29 cellular contexts compared by ENCODE assay signal in genomic region chr14:32763673-32764072, GRCh38.
"Had no signal": no experiment of that assay in that cellular context is flagged by ENCODE, and none has a peak within 500 bp of the region (broad histone marks: within the 10 kb centered on the region; RNA-seq: fewer than 3 reads in every experiment).

No MANE protein-coding gene starts in this region.

- H3K4me3 Mint-ChIP-seq: activated CD4-positive, alpha-beta memory T cell treated with anti-CD3 and anti-CD28 coated beads, Interleukin-2, amount 10 ng/mL, durations not matched to agents 7 days and 5 days; activated CD4-positive, alpha-beta T cell treated with anti-CD3 and anti-CD28 coated beads for 36 hours; activated CD4-positive, alpha-beta T cell treated with anti-CD3 and anti-CD28 coated beads, Interleukin-2, amount 10 ng/mL, durations not matched to agents 24 days and 14 days; activated naive CD4-positive, alpha-beta T cell treated with anti-CD3 and anti-CD28 coated beads, Interleukin-2, amount 10 ng/mL, durations not matched to agents 7 days and 5 days; activated naive CD8-positive, alpha-beta T cell; activated T-cell treated with anti-CD3 and anti-CD28 coated beads, Interleukin-2, amount 50 U/mL, for 24 hours; activated T-cell treated with anti-CD3 and anti-CD28 coated beads, Interleukin-2, amount 50 U/mL, for 72 hours; dendritic cell treated with granulocyte-macrophage colony-stimulating factor and Interleukin-4, amounts not matched to agents 40 ng/mL and 50 ng/mL, for 4 days; endodermal cell had no signal

- ATAC-seq: activated CD4-positive, alpha-beta T cell treated with anti-CD3 and anti-CD28 coated beads for 36 hours; activated T-cell treated with anti-CD3 and anti-CD28 coated beads, Interleukin-2, amount 50 U/mL, for 72 hours; body of pancreas; esophagus mucosa had no signal

- H3K27me3 ChIP-seq: body of pancreas, breast epithelium, cardiac muscle cell, dorsolateral prefrontal cortex had no signal

- H3K9me3 ChIP-seq: body of pancreas, breast epithelium had no signal

- H3K36me3 ChIP-seq: breast epithelium, cardiac muscle cell had no signal

- H3K4me1 Mint-ChIP-seq: activated CD4-positive, alpha-beta memory T cell treated with anti-CD3 and anti-CD28 coated beads, Interleukin-2, amount 10 ng/mL, durations not matched to agents 7 days and 5 days; activated CD4-positive, alpha-beta T cell treated with anti-CD3 and anti-CD28 coated beads for 36 hours; activated CD4-positive, alpha-beta T cell treated with anti-CD3 and anti-CD28 coated beads, Interleukin-2, amount 10 ng/mL, durations not matched to agents 24 days and 14 days; activated naive CD4-positive, alpha-beta T cell treated with anti-CD3 and anti-CD28 coated beads, Interleukin-2, amount 10 ng/mL, durations not matched to agents 7 days and 5 days; endodermal cell had no signal

- H3K4me1 ChIP-seq: body of pancreas, breast epithelium had no signal

- H3K27ac ChIP-seq: body of pancreas, breast epithelium, cardiac muscle cell, coronary artery had no signal

- H3K4me3 ChIP-seq: body of pancreas, breast epithelium, cardiac muscle cell, coronary artery, dorsolateral prefrontal cortex had no signal

- H3K36me3 Mint-ChIP-seq: activated naive CD4-positive, alpha-beta T cell treated with anti-CD3 and anti-CD28 coated beads, Interleukin-2, amount 10 ng/mL, durations not matched to agents 7 days and 5 days; activated naive CD8-positive, alpha-beta T cell had no signal

- H3K27ac Mint-ChIP-seq: activated CD4-positive, alpha-beta memory T cell treated with anti-CD3 and anti-CD28 coated beads, Interleukin-2, amount 10 ng/mL, durations not matched to agents 7 days and 5 days; activated CD4-positive, alpha-beta T cell treated with anti-CD3 and anti-CD28 coated beads for 36 hours; activated CD4-positive, alpha-beta T cell treated with anti-CD3 and anti-CD28 coated beads, Interleukin-2, amount 10 ng/mL, durations not matched to agents 24 days and 14 days; activated naive CD4-positive, alpha-beta T cell treated with anti-CD3 and anti-CD28 coated beads, Interleukin-2, amount 10 ng/mL, durations not matched to agents 7 days and 5 days; activated naive CD8-positive, alpha-beta T cell; activated T-cell treated with anti-CD3 and anti-CD28 coated beads, Interleukin-2, amount 50 U/mL, for 24 hours; activated T-cell treated with anti-CD3 and anti-CD28 coated beads, Interleukin-2, amount 50 U/mL, for 72 hours; dendritic cell treated with granulocyte-macrophage colony-stimulating factor and Interleukin-4, amounts not matched to agents 40 ng/mL and 50 ng/mL, for 4 days; endodermal cell had no signal

- H3K27me3 Mint-ChIP-seq: activated CD4-positive, alpha-beta memory T cell treated with anti-CD3 and anti-CD28 coated beads, Interleukin-2, amount 10 ng/mL, durations not matched to agents 7 days and 5 days; activated CD4-positive, alpha-beta T cell treated with anti-CD3 and anti-CD28 coated beads for 36 hours; activated CD4-positive, alpha-beta T cell treated with anti-CD3 and anti-CD28 coated beads, Interleukin-2, amount 10 ng/mL, durations not matched to agents 24 days and 14 days; activated naive CD4-positive, alpha-beta T cell treated with anti-CD3 and anti-CD28 coated beads, Interleukin-2, amount 10 ng/mL, durations not matched to agents 7 days and 5 days; activated naive CD8-positive, alpha-beta T cell; activated T-cell treated with anti-CD3 and anti-CD28 coated beads, Interleukin-2, amount 50 U/mL, for 24 hours; dendritic cell treated with granulocyte-macrophage colony-stimulating factor and Interleukin-4, amounts not matched to agents 40 ng/mL and 50 ng/mL, for 4 days had no signal

- DNase-seq: activated CD4-positive, alpha-beta memory T cell treated with anti-CD3 and anti-CD28 coated beads, Interleukin-2, amount 10 ng/mL, durations not matched to agents 7 days and 5 days; activated CD4-positive, alpha-beta T cell treated with anti-CD3 and anti-CD28 coated beads for 36 hours; activated CD4-positive, alpha-beta T cell treated with anti-CD3 and anti-CD28 coated beads, Interleukin-2, amount 10 ng/mL, durations not matched to agents 24 days and 14 days; activated CD4-positive, alpha-beta T cell treated with anti-CD3 and anti-CD28 coated beads, Interleukin-2, amount 50 U/mL, for 4 hours; activated CD4-positive, CD25-positive, alpha-beta regulatory T cell; activated CD4-positive, CD25-positive, alpha-beta regulatory T cell treated with anti-CD3 and anti-CD28 coated beads, Interleukin-2, amount 50 U/mL, for 72 hours; activated CD8-positive, alpha-beta memory T cell treated with anti-CD3 and anti-CD28 coated beads, Interleukin-2, amount 50 U/mL, for 48 hours; activated gamma-delta T cell; activated naive CD4-positive, alpha-beta T cell; activated naive CD4-positive, alpha-beta T cell treated with anti-CD3 and anti-CD28 coated beads, Interleukin-2, amount 10 ng/mL, durations not matched to agents 7 days and 5 days; activated T-cell treated with anti-CD3 and anti-CD28 coated beads for 4 hours; activated T-cell treated with anti-CD3 and anti-CD28 coated beads, Interleukin-2, amount 50 U/mL, for 24 hours; activated T-cell treated with anti-CD3 and anti-CD28 coated beads, Interleukin-2, amount 50 U/mL, for 72 hours; amniotic stem cell; anterior cingulate cortex; body of pancreas; central memory CD4-positive, alpha-beta T cell; cerebellar nuclear complex; dorsolateral prefrontal cortex; effector memory CD4-positive, alpha-beta T cell; endodermal cell; head of caudate nucleus; T-helper 2 cell had no signal

- H3K9me3 Mint-ChIP-seq: activated CD4-positive, alpha-beta memory T cell treated with anti-CD3 and anti-CD28 coated beads, Interleukin-2, amount 10 ng/mL, durations not matched to agents 7 days and 5 days; activated CD4-positive, alpha-beta T cell treated with anti-CD3 and anti-CD28 coated beads, Interleukin-2, amount 10 ng/mL, durations not matched to agents 24 days and 14 days; activated naive CD4-positive, alpha-beta T cell treated with anti-CD3 and anti-CD28 coated beads, Interleukin-2, amount 10 ng/mL, durations not matched to agents 7 days and 5 days; activated T-cell treated with anti-CD3 and anti-CD28 coated beads, Interleukin-2, amount 50 U/mL, for 24 hours; dendritic cell treated with granulocyte-macrophage colony-stimulating factor and Interleukin-4, amounts not matched to agents 40 ng/mL and 50 ng/mL, for 4 days; endodermal cell had no signal
